Comparison of ENCODE assay signal across 23 cellular contexts in the genomic region with DNA sequence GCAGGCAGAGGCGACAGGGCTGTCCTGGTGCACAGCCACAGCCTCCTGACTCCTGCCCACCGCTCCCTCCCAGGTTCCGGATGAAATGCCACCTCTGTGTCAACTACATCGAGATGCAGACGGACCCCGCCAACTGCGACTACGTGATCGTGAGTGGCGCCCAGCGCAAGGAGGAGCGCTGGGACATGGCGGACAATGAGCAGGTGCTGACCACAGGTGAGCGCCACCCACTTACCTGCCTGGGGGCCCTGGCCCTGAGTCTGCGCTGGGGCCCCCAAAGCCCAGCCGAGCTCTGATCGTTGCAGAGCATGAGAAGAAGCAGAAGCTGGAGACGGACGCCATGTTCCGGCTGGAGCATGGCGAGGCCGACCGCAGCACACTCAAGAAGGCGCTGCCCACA.
"Had no signal": no experiment of that assay in that cellular context is flagged by ENCODE, and none has a peak within 500 bp of the region (broad histone marks: within the 10 kb centered on the region; RNA-seq: fewer than 3 reads in every experiment).

No MANE protein-coding gene starts in this region.

- H3K27ac ChIP-seq: HL-60, KMS-11, SJSA1, SK-N-MC had no signal

- DNase-seq: Kasumi-1, MM.1S, NCI-H1092 treated with DMSO at 0.1 percent for 48 hours, NCI-H1436, NCI-H187, NCI-H2029, NCI-H2081 treated with DMSO at 0.1 percent for 48 hours, NCI-H2171, NCI-H226, NCI-H446, NCI-H510A, NCI-H524 treated with DMSO at 0.1 percent for 48 hours, NCI-H69, NCI-H774, Right ventricle myocardium superior, RPMI8226, SIG-M5 had no signal

- FAIRE-seq: HTR-8/SVneo, RCC 7860 had no signal

- H3K27me3 ChIP-seq: SJSA1 had no signal

- H3K9me3 ChIP-seq: SJSA1 had no signal

- H3K9ac ChIP-seq: KMS-11 had no signal

- H3K4me3 ChIP-seq: SJSA1, SK-N-MC had no signal

- H3K4me2 ChIP-seq: KMS-11 had no signal
